In the genomic region with DNA sequence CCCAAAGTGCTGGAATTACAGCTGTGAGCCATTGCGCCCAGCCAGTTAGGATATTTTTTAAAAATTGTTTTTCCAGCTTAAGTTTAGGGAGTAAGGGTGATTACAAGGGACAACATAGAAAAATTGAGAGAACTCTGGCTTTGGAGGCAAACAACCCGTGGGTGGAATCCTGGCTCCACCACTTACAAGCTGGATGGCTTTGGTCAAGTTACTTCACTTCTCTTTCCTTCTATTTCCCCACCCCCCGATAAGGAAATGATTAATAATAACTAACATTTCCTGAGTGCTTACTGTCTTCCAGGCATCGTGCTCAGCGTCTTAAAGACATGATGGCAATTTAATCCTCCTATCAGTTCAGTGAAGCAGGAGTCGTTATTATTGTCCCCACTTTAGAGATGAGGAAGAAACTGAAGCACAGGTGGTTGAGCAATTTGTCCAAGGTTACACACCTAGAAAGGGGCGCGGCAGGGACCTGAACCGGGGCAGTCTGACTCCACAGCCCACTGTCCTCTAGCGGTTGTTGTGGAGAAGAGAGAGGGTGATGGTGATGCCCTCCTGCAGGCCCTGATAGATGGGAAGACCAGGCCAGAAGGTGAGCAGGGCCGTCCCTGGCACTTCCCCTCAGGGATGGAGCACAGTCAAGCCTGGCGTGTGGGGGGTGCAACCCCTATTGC, we compare ENCODE assay signal across 11 cellular contexts. TPM values are rescaled to one million over a fixed set of nuclear protein-coding genes. Genes with fewer than 3 reads are reported as not detected.
DNase-seq lines count a peak whose midpoint lies in the region; ATAC-seq and TF ChIP-seq lines count a peak whose summit lies in the region.
"Had no signal": no experiment of that assay in that cellular context is flagged by ENCODE, and none has a peak within 500 bp of the region (broad histone marks: within the 10 kb centered on the region; RNA-seq: fewer than 3 reads in every experiment).

No MANE protein-coding gene starts in this region.

- no peak overlapping the region for H3K27ac Mint-ChIP-seq in osteocyte (ENCODE audit: unreplicated experiment)

- no peaks in the 10 kb centered on the region for H3K79me2 ChIP-seq in PC-3 (ENCODE audit: low read length)

- no peaks in the 10 kb centered on the region for H3K9me2 ChIP-seq in PC-3 (replicated peaks; ENCODE audit: low read length)

- H3K4me1 ChIP-seq in PC-3 (ENCODE audit: insufficient read depth, low read length) (peaks cover 5% of the 10 kb centered on the region), heart right ventricle (peaks cover 0 to 22% (median 5%) of the 10 kb centered on the region in 9 donors), psoas muscle (no peaks in the 10 kb centered on the region)
- H3K4me1 ChIP-seq: breast epithelium had no signal

- H3K27me3 ChIP-seq in PC-3 (ENCODE audit: low read length): no peaks in the 10 kb centered on the region
- peaks cover 0 to 11% (median 0%) of the 10 kb centered on the region in 7 donors for H3K27me3 ChIP-seq in heart right ventricle
- H3K27me3 ChIP-seq in psoas muscle (ENCODE audit: insufficient read depth in 3 of 3, low read length in 2 of 3): no peaks in the 10 kb centered on the region
- H3K27me3 ChIP-seq: breast epithelium had no signal

- H3K4me3 Mint-ChIP-seq in osteocyte (ENCODE audit: unreplicated experiment): no peak overlapping the region

- CTCF ChIA-PET in PC-3 (lab: Charles Lee): no interaction called here

- TF ChIP-seq CTCF in PC-3 (conservative IDR thresholded peaks at IDR 0.05; ENCODE audit: low read depth, low read length) (no peak), heart right ventricle (IDR thresholded peaks at IDR 0.05) (no peak), osteocyte (IDR thresholded peaks at IDR 0.05) (no peak), psoas muscle (IDR thresholded peaks at IDR 0.05) (no peak)

- H3K27me3 Mint-ChIP-seq in osteocyte (ENCODE audit: unreplicated experiment): no peaks in the 10 kb centered on the region

- H4K20me1 ChIP-seq in PC-3 (ENCODE audit: low read length): no peaks in the 10 kb centered on the region

- H3F3A ChIP-seq in PC-3 (ENCODE audit: low read length, unreplicated experiment): no peaks in the 10 kb centered on the region

- H3K4me3 ChIP-seq in PC-3 (ENCODE audit: low read length) (no peak overlapping the region), heart right ventricle (no peak overlapping the region), psoas muscle (no peak overlapping the region)
- H3K4me3 ChIP-seq: breast epithelium had no signal

- no peaks in the 10 kb centered on the region for H3K36me3 Mint-ChIP-seq in osteocyte (ENCODE audit: unreplicated experiment)

- ATAC-seq in PC-3 (peak; percentile 37), heart right ventricle (peak in 7 of 8 donors; percentile 44 to 67 (median 53)), psoas muscle (no peak)
- ATAC-seq: left lobe of liver had no signal

- H3K9me3 ChIP-seq in PC-3 (ENCODE audit: low read length) (no peaks in the 10 kb centered on the region), heart right ventricle (no peaks in the 10 kb centered on the region), psoas muscle (no peaks in the 10 kb centered on the region)
- H3K9me3 ChIP-seq: breast epithelium had no signal

- H3K36me3 ChIP-seq in PC-3 (ENCODE audit: low read depth, low read length) (no peaks in the 10 kb centered on the region), heart right ventricle (no peaks in the 10 kb centered on the region), psoas muscle (ENCODE audit: insufficient read depth in 1 of 2, low read depth in 1 of 2) (no peaks in the 10 kb centered on the region)
- H3K36me3 ChIP-seq: breast epithelium had no signal

- peaks cover 2% of the 10 kb centered on the region for H3K4me1 Mint-ChIP-seq in osteocyte (ENCODE audit: unreplicated experiment)

- no TSS peak for BruUV-seq in PC-3 (replicated peaks; lab: Mats Ljungman, UMichigan)

- intact Hi-C loops in PC-3 (cut with micrococcal nuclease) (no loop called here), heart right ventricle (cut with DNase I) (no loop called here), psoas muscle (cut with DNase I) (no loop called here)

- no peak overlapping the region for H3K9ac ChIP-seq in PC-3 (ENCODE audit: low read length)

- H3K4me2 ChIP-seq in PC-3 (ENCODE audit: low read length): no peak overlapping the region

- POLR2A ChIA-PET in PC-3 (lab: Charles Lee; ENCODE audit: unreplicated experiment): no interaction called here

- H3K27ac ChIP-seq in PC-3 (ENCODE audit: low read length) (no peak overlapping the region), heart right ventricle (peak overlapping the region in 5 of 10 donors; percentile 19 to 62 (median 44)), psoas muscle (no peak overlapping the region)

- H3K9me3 Mint-ChIP-seq in osteocyte (ENCODE audit: unreplicated experiment): no peaks in the 10 kb centered on the region

- DNase-seq in AG20443 (ENCODE audit: low spot score): peak; percentile 32
- DNase-seq in PC-3: peak; percentile 23
- DNase-seq in heart right ventricle: no peak
- no peak for DNase-seq in osteocyte (ENCODE audit: extremely low spot score, unreplicated experiment)
- no peak for DNase-seq in psoas muscle
- no peak for DNase-seq in hypothalamus (lab: John Stamatoyannopoulos, UW)
- DNase-seq: activated T-cell treated with anti-CD3 and anti-CD28 coated beads, Interleukin-2, amount 50 U/mL, for 48 hours; NCI-H510A treated with DMSO at 0.1 percent for 48 hours; stimulated activated CD4-positive, alpha-beta T cell treated with anti-CD3 and anti-CD28 coated beads, Interleukin-2, amount 100 ng/mL, for 48 hours had no signal

- WGBS in heart right ventricle, 2 donors: 65 to 66% methylated on average over 12 of the region's 12 CpGs
- 71 to 73% (median 72%) methylated on average over 12 of the region's 12 CpGs for WGBS in psoas muscle, 3 donors

- no peak overlapping the region for H2AFZ ChIP-seq in PC-3 (ENCODE audit: low read length)

RNA-seq across cellular contexts. Expression of gene FAIM2, which starts 16.7 kb away (rescaled TPM):
- total RNA-seq in PC-3 (2014; rRNA removed) (0.18 TPM in 1 of 2 replicates, not detected in the other), heart right ventricle (10 to 100 TPM in 1 of 10 donors, 1 to 10 TPM in 9; 1.2 to 11.3 (median 3.2) TPM), osteocyte (1.4 and 1.5 TPM in 2 replicates), psoas muscle (1 to 10 TPM in 1 of 4 donors, under 1 TPM in 2, not detected in 1; 0.22 to 1.1 (median 0.58) TPM)
- polyA plus RNA-seq in heart right ventricle (10 to 100 TPM in 1 of 2 donors, 1 to 10 TPM in 1; 7.8 to 15.0 TPM), psoas muscle (under 1 TPM in 2 of 3 donors, not detected in 1; 0.57 to 0.70 TPM)
- total RNA-seq: left lobe of liver had no signal

RNA-seq across cellular contexts. Expression of gene AQP2, which starts 30.2 kb away (rescaled TPM):
- total RNA-seq in PC-3 (2014; rRNA removed): not detected in 2 replicates
- not detected for total RNA-seq in heart right ventricle
- polyA plus RNA-seq in heart right ventricle: under 1 TPM in 1 of 2 donors, not detected in 1; 0.04 TPM
- not detected in 2 replicates for total RNA-seq in osteocyte
- total RNA-seq in psoas muscle: not detected
- not detected for polyA plus RNA-seq in psoas muscle
- total RNA-seq: breast epithelium, left lobe of liver had no signal

RNA-seq across cellular contexts. Expression of gene AQP5, which starts 41.3 kb away (rescaled TPM):
- total RNA-seq in PC-3 (2014; rRNA removed) (not detected in 2 replicates), heart right ventricle (1 to 10 TPM in 1 of 10 donors, under 1 TPM in 5, not detected in 4; 0.16 to 1.0 (median 0.48) TPM), osteocyte (0.24 and 0.46 TPM in 2 replicates), psoas muscle (not detected)
- polyA plus RNA-seq in heart right ventricle (1 to 10 TPM; 1.1 to 2.6 TPM), psoas muscle (under 1 TPM in 1 of 3 donors, not detected in 2; 0.05 TPM)
- total RNA-seq: left lobe of liver had no signal

RNA-seq across cellular contexts. Expression of gene AQP6, which starts 52.4 kb away (rescaled TPM):
- not detected in 2 replicates for total RNA-seq in PC-3 (2014; rRNA removed)
- total RNA-seq in heart right ventricle: not detected
- polyA plus RNA-seq in heart right ventricle: under 1 TPM; 0.06 to 0.15 TPM
- total RNA-seq in osteocyte: not detected in 2 replicates
- not detected for total RNA-seq in psoas muscle
- under 1 TPM in 1 of 3 donors, not detected in 2; 0.04 TPM for polyA plus RNA-seq in psoas muscle

Comparison
In these comparisons a context has a peak if more than half of its experiments do, and no peak if none do; other contexts are left out.
1. DNase-seq: peak in AG20443 (single experiment) and PC-3 (single experiment); none in heart right ventricle (0 of 2), osteocyte (single experiment), psoas muscle (0 of 2) and hypothalamus (0 of 51).
2. ATAC-seq: peak in PC-3 (single experiment) and heart right ventricle (7 of 8); none in psoas muscle (0 of 4).